ENCODE assay signal across 8 cellular contexts in genomic region chr17:40598928-40599627, GRCh38. TPM values are rescaled to one million over a fixed set of nuclear protein-coding genes. Genes with fewer than 3 reads are reported as not detected.
DNase-seq lines count a peak whose midpoint lies in the region; ATAC-seq and TF ChIP-seq lines count a peak whose summit lies in the region.

No MANE protein-coding gene starts in this region.

- DNase-seq in activated B cell treated with CpG ODN at 0.5 μM for 24 hours (peak; percentile 70), NCI-H2081 treated with DMSO at 0.1 percent for 48 hours (lab: John Stamatoyannopoulos, UW) (no peak), NCI-H2196 treated with DMSO at 0.1 percent for 48 hours (lab: John Stamatoyannopoulos, UW; ENCODE audit: unreplicated experiment) (no peak), inferior parietal cortex (ENCODE audit: extremely low spot score) (no peak)
- DNase-seq in effector memory CD8-positive, alpha-beta T cell, result peak; percentile 34 to 47 (median 44)
- peak; percentile 75 for DNase-seq in stimulated activated CD4-positive, alpha-beta T cell treated with anti-CD3 and anti-CD28 coated beads, Interleukin-15, amount 100 ng/mL, for 24 hours

- POLR2A ChIA-PET in activated B cell treated with CpG ODN at 0.5 μM for 24 hours (lab: Charles Lee), result interaction anchor here (0.6 to 5.9 kb wide), 17 partner anchors 11 to 1090 kb away, joined by 3 to 381 read pairs (median 6); partner anchors contain the start of genes CCR7 and EIF1

- H3K36me3 Mint-ChIP-seq in activated B cell treated with CpG ODN at 0.5 μM for 24 hours (ENCODE audit: low read depth), result peaks cover 2% of the 10 kb centered on the region
- H3K36me3 Mint-ChIP-seq in effector memory CD8-positive, alpha-beta T cell (ENCODE audit: insufficient read depth), result peaks cover 9% of the 10 kb centered on the region

- H3K9me3 Mint-ChIP-seq in activated B cell treated with CpG ODN at 0.5 μM for 24 hours, result peaks cover 5% of the 10 kb centered on the region
- H3K9me3 Mint-ChIP-seq in effector memory CD8-positive, alpha-beta T cell, result no peaks in the 10 kb centered on the region

- intact Hi-C loops in activated B cell treated with CpG ODN at 0.5 μM for 24 hours (cut with micrococcal nuclease), result loop anchor here (1.0 to 2.0 kb wide), 8 partner anchors 16 to 1068 kb away; partner anchors contain the start of genes CCR7 and CDC6

- peaks cover 95% of the 10 kb centered on the region for H3K4me1 Mint-ChIP-seq in activated B cell treated with CpG ODN at 0.5 μM for 24 hours
- peaks cover 29 to 34% of the 10 kb centered on the region in 2 donors for H3K4me1 Mint-ChIP-seq in effector memory CD8-positive, alpha-beta T cell (ENCODE audit: low read depth in 2 of 2)

- H3K4me3 Mint-ChIP-seq in activated B cell treated with CpG ODN at 0.5 μM for 24 hours, result peak overlapping the region; percentile 59
- peak overlapping the region; percentile 83 to 85 for H3K4me3 Mint-ChIP-seq in effector memory CD8-positive, alpha-beta T cell

- H3K27me3 Mint-ChIP-seq in activated B cell treated with CpG ODN at 0.5 μM for 24 hours, result no peaks in the 10 kb centered on the region
- no peaks in the 10 kb centered on the region for H3K27me3 Mint-ChIP-seq in effector memory CD8-positive, alpha-beta T cell

- peak; percentile 71 for ATAC-seq in GM18870 (IDR thresholded peaks at IDR 0.05; ENCODE audit: unreplicated experiment)
- peak; percentile 53 for ATAC-seq in HG03060 (IDR thresholded peaks at IDR 0.05; ENCODE audit: low read depth, unreplicated experiment)
- ATAC-seq in activated B cell treated with CpG ODN at 0.5 μM for 24 hours (ENCODE audit: low read depth), result peak; percentile 75
- ATAC-seq in effector memory CD8-positive, alpha-beta T cell (replicated peaks), result peak; percentile 85

- H3K27ac Mint-ChIP-seq in activated B cell treated with CpG ODN at 0.5 μM for 24 hours, result peak overlapping the region; percentile 92
- peak overlapping the region; percentile 99 for H3K27ac Mint-ChIP-seq in effector memory CD8-positive, alpha-beta T cell

- no peak for TF ChIP-seq CTCF in activated B cell treated with CpG ODN at 0.5 μM for 24 hours (IDR thresholded peaks at IDR 0.05)

- CTCF ChIA-PET in activated B cell treated with CpG ODN at 0.5 μM for 24 hours (lab: Charles Lee), result interaction anchor here (1.0 to 2.8 kb wide), 3 partner anchors 17 to 39 kb away, joined by 9 to 15 read pairs (median 13); no protein-coding TSS in a partner anchor

RNA-seq across cellular contexts. Expression of gene CCR7, which starts 33.8 kb away (rescaled TPM):
- 572 and 573 TPM in 2 replicates for total RNA-seq in activated B cell treated with CpG ODN at 0.5 μM for 24 hours

RNA-seq across cellular contexts. Expression of gene SMARCE1, which starts 48.5 kb away (rescaled TPM):
- 140 TPM in 2 replicates for total RNA-seq in activated B cell treated with CpG ODN at 0.5 μM for 24 hours

Comparison
In these comparisons a context has a peak if more than half of its experiments do, and no peak if none do; other contexts are left out.
1. DNase-seq: peak in activated B cell treated with CpG ODN at 0.5 μM for 24 hours (single experiment), effector memory CD8-positive, alpha-beta T cell (3 of 3) and stimulated activated CD4-positive, alpha-beta T cell treated with anti-CD3 and anti-CD28 coated beads, Interleukin-15, amount 100 ng/mL, for 24 hours (single experiment); none in NCI-H2081 treated with DMSO at 0.1 percent for 48 hours (single experiment), NCI-H2196 treated with DMSO at 0.1 percent for 48 hours (single experiment) and inferior parietal cortex (single experiment).
2. Peak in every context shown above with its lines, with median percentiles within 50 percentile points of each other: ATAC-seq.